Comparison of ENCODE assay signal across 21 cellular contexts in genomic region chr5:131405674-131406073, GRCh38.
DNase-seq lines count a peak whose midpoint lies in the region; ATAC-seq and TF ChIP-seq lines count a peak whose summit lies in the region.
"Had no signal": no experiment of that assay in that cellular context is flagged by ENCODE, and none has a peak within 500 bp of the region (broad histone marks: within the 10 kb centered on the region; RNA-seq: fewer than 3 reads in every experiment).

No MANE protein-coding gene starts in this region.

- ATAC-seq in RWPE2 (ENCODE audit: low read depth) (peak; percentile 22; the same call in 1 of the 3 replicates), gastroesophageal sphincter (no peak)
- no peak for ATAC-seq in central memory CD8-positive, alpha-beta T cell (replicated peaks; ENCODE audit: extremely low read depth, poor library complexity, severe bottlenecking)
- no peak for ATAC-seq in stimulated activated memory B cell treated with anti-CD40 and anti-IgM and Interleukin-4, amounts not matched to agents 10 μg/mL and 1 μg/mL and 100 μg/mL, for 72 hours
- ATAC-seq: activated CD4-positive, CD25-positive, alpha-beta regulatory T cell treated with anti-CD3 and anti-CD28 coated beads, Interleukin-2, amount 50 U/mL, for 24 hours; SK-N-SH treated with all-trans-retinoic acid at 6 μM for 48 hours had no signal

- no peak for TF ChIP-seq EP300 in gastroesophageal sphincter (IDR thresholded peaks at IDR 0.05)

- TF ChIP-seq CTCF in RWPE2 (IDR thresholded peaks at IDR 0.05; ENCODE audit: poor library complexity, severe bottlenecking) (no peak), gastroesophageal sphincter (IDR thresholded peaks at IDR 0.05) (no peak)

- H3K27ac ChIP-seq in RWPE2 (ENCODE audit: poor library complexity, severe bottlenecking) (no peak overlapping the region), gastroesophageal sphincter (no peak overlapping the region)
- H3K27ac ChIP-seq: coronary artery, right atrium auricular region, RWPE1 had no signal

- WGBS in gastroesophageal sphincter (ENCODE audit: low coverage in 1 of 2), 2 donors = 76 to 80% methylated on average over 2 of the region's 2 CpGs

- peak overlapping the region; percentile 77 for H3K27ac Mint-ChIP-seq in activated T-cell treated with anti-CD3 and anti-CD28 coated beads, Interleukin-2, amount 50 U/mL, for 24 hours
- peak overlapping the region; percentile 0 for H3K27ac Mint-ChIP-seq in central memory CD8-positive, alpha-beta T cell (ENCODE audit: low read depth)
- H3K27ac Mint-ChIP-seq in stimulated activated memory B cell treated with anti-CD40 and anti-IgM and Interleukin-4, amounts not matched to agents 10 μg/mL and 1 μg/mL and 100 μg/mL, for 72 hours = peak overlapping the region; percentile 67

- TF ChIP-seq POLR2A in gastroesophageal sphincter (IDR thresholded peaks at IDR 0.05) = no peak

- no peak overlapping the region for H3K4me3 Mint-ChIP-seq in activated T-cell treated with anti-CD3 and anti-CD28 coated beads, Interleukin-2, amount 50 U/mL, for 24 hours
- no peak overlapping the region for H3K4me3 Mint-ChIP-seq in central memory CD8-positive, alpha-beta T cell
- no peak overlapping the region for H3K4me3 Mint-ChIP-seq in stimulated activated memory B cell treated with anti-CD40 and anti-IgM and Interleukin-4, amounts not matched to agents 10 μg/mL and 1 μg/mL and 100 μg/mL, for 72 hours
- H3K4me3 Mint-ChIP-seq: brain, CD14-positive monocyte had no signal

- no peak for DNase-seq in activated T-cell treated with anti-CD3 and anti-CD28 coated beads, Interleukin-2, amount 50 U/mL, for 24 hours
- no peak for DNase-seq in activated T-cell treated with anti-CD3 and anti-CD28 coated beads for 4 hours
- no peak for DNase-seq in RWPE2 (ENCODE audit: low spot score)
- DNase-seq in central memory CD8-positive, alpha-beta T cell (ENCODE audit: low spot score in 2 of 2) = no peak
- DNase-seq in NCI-H82 (lab: John Stamatoyannopoulos, UW) = no peak
- no peak for DNase-seq in cerebellar nuclear complex (lab: John Stamatoyannopoulos, UW)
- DNase-seq: GF-D8; NCI-H1105 treated with DMSO at 0.1 percent for 48 hours; NCI-H526; occipital lobe; stimulated activated CD4-positive, alpha-beta T cell treated with anti-CD3 and anti-CD28 coated beads, Interleukin-4, amount 100 ng/mL, for 4 hours; substantia nigra had no signal

- H3K9me3 ChIP-seq in RWPE2 (ENCODE audit: severe bottlenecking) = peaks cover 11% of the 10 kb centered on the region
- peaks cover 0 to 18% (median 0%) of the 10 kb centered on the region in 3 donors for H3K9me3 ChIP-seq in gastroesophageal sphincter

- H3K9me3 Mint-ChIP-seq in activated T-cell treated with anti-CD3 and anti-CD28 coated beads, Interleukin-2, amount 50 U/mL, for 24 hours = peaks cover 17% of the 10 kb centered on the region
- peaks cover 5% of the 10 kb centered on the region for H3K9me3 Mint-ChIP-seq in central memory CD8-positive, alpha-beta T cell
- peaks cover 10% of the 10 kb centered on the region for H3K9me3 Mint-ChIP-seq in stimulated activated memory B cell treated with anti-CD40 and anti-IgM and Interleukin-4, amounts not matched to agents 10 μg/mL and 1 μg/mL and 100 μg/mL, for 72 hours

- H3K4me3 ChIP-seq in RWPE2 (ENCODE audit: severe bottlenecking) (no peak overlapping the region), gastroesophageal sphincter (no peak overlapping the region)
- H3K4me3 ChIP-seq: coronary artery, right atrium auricular region had no signal

- H3K27me3 Mint-ChIP-seq in activated T-cell treated with anti-CD3 and anti-CD28 coated beads, Interleukin-2, amount 50 U/mL, for 24 hours = no peaks in the 10 kb centered on the region
- H3K27me3 Mint-ChIP-seq in central memory CD8-positive, alpha-beta T cell = no peaks in the 10 kb centered on the region
- H3K27me3 Mint-ChIP-seq in stimulated activated memory B cell treated with anti-CD40 and anti-IgM and Interleukin-4, amounts not matched to agents 10 μg/mL and 1 μg/mL and 100 μg/mL, for 72 hours = no peaks in the 10 kb centered on the region

- peaks cover 25% of the 10 kb centered on the region for H3K36me3 ChIP-seq in RWPE2 (ENCODE audit: low read depth)
- H3K36me3 ChIP-seq in gastroesophageal sphincter = peaks cover 0 to 72% of the 10 kb centered on the region in 2 donors

- no peaks in the 10 kb centered on the region for H3K27me3 ChIP-seq in RWPE2 (ENCODE audit: insufficient read depth, poor library complexity, severe bottlenecking)
- H3K27me3 ChIP-seq in gastroesophageal sphincter = no peaks in the 10 kb centered on the region
- H3K27me3 ChIP-seq: right atrium auricular region had no signal

- H3K4me1 ChIP-seq in RWPE2 (ENCODE audit: insufficient read depth, poor library complexity, severe bottlenecking) (no peaks in the 10 kb centered on the region), gastroesophageal sphincter (no peaks in the 10 kb centered on the region)
- H3K4me1 ChIP-seq: right atrium auricular region had no signal

- H3K36me3 Mint-ChIP-seq in activated T-cell treated with anti-CD3 and anti-CD28 coated beads, Interleukin-2, amount 50 U/mL, for 24 hours (ENCODE audit: low read depth) = peaks cover 93% of the 10 kb centered on the region
- peaks cover 25% of the 10 kb centered on the region for H3K36me3 Mint-ChIP-seq in central memory CD8-positive, alpha-beta T cell (ENCODE audit: insufficient read depth)
- H3K36me3 Mint-ChIP-seq in stimulated activated memory B cell treated with anti-CD40 and anti-IgM and Interleukin-4, amounts not matched to agents 10 μg/mL and 1 μg/mL and 100 μg/mL, for 72 hours = peaks cover 84% of the 10 kb centered on the region

- H3K4me1 Mint-ChIP-seq in activated T-cell treated with anti-CD3 and anti-CD28 coated beads, Interleukin-2, amount 50 U/mL, for 24 hours (ENCODE audit: low read depth) = peaks cover 28% of the 10 kb centered on the region
- H3K4me1 Mint-ChIP-seq in central memory CD8-positive, alpha-beta T cell = peaks cover 10% of the 10 kb centered on the region
- no peaks in the 10 kb centered on the region for H3K4me1 Mint-ChIP-seq in stimulated activated memory B cell treated with anti-CD40 and anti-IgM and Interleukin-4, amounts not matched to agents 10 μg/mL and 1 μg/mL and 100 μg/mL, for 72 hours
- H3K4me1 Mint-ChIP-seq: brain, CD14-positive monocyte had no signal

Comparison
In these comparisons a context has a peak if more than half of its experiments do, and no peak if none do; other contexts are left out.
1. H3K27ac Mint-ChIP-seq: peak in every context shown above with its lines; median percentile 77 in activated T-cell treated with anti-CD3 and anti-CD28 coated beads, Interleukin-2, amount 50 U/mL, for 24 hours; 67 in stimulated activated memory B cell treated with anti-CD40 and anti-IgM and Interleukin-4, amounts not matched to agents 10 μg/mL and 1 μg/mL and 100 μg/mL, for 72 hours; 0 in central memory CD8-positive, alpha-beta T cell.